In the genomic region with DNA sequence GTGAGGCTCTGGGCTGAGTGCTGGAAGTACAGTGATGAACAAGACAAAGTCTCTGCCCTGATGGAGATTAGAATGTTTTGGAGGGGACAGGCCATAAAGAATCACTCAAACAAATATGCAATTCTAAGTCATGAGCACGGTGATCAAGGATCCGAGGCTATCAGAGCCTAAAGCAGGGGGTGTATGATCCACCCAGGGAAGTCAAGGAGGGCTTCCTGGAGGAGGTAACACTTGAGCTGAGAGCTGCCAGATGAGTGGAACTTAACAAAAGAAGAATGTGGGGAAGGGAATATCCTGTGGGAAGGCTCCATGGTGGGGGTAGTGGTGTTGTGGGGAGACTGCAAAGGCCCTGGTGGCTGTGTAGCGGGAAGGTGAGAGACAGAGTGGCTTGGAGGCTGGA, we compare ENCODE assay signal across 34 cellular contexts. TPM values are rescaled to one million over a fixed set of nuclear protein-coding genes. Genes with fewer than 3 reads are reported as not detected.
"Had no signal": no experiment of that assay in that cellular context is flagged by ENCODE, and none has a peak within 500 bp of the region (broad histone marks: within the 10 kb centered on the region; RNA-seq: fewer than 3 reads in every experiment).

No MANE protein-coding gene starts in this region.

- H3K27me3 ChIP-seq: neutrophil, pancreas, spleen, testis, transverse colon, upper lobe of left lung, vagina had no signal

- H3K36me3 ChIP-seq: neutrophil, pancreas, spleen, suprapubic skin, tibial artery, transverse colon, upper lobe of left lung, vagina had no signal

- H3K4me1 Mint-ChIP-seq: natural killer cell; nephron; stimulated activated memory B cell treated with anti-CD40 and anti-IgM and Interleukin-4, amounts not matched to agents 10 μg/mL and 1 μg/mL and 100 μg/mL, for 72 hours; stimulated activated naive CD8-positive, alpha-beta T cell treated with anti-CD3 and anti-CD28 coated beads, Interleukin-15, amount 100 ng/mL, for 72 hours had no signal

- H3K4me2 ChIP-seq: smooth muscle cell had no signal

- H3K4me3 Mint-ChIP-seq: naive thymus-derived CD4-positive, alpha-beta T cell; natural killer cell; nephron; stimulated activated memory B cell treated with anti-CD40 and anti-IgM and Interleukin-4, amounts not matched to agents 10 μg/mL and 1 μg/mL and 100 μg/mL, for 72 hours; stimulated activated naive CD8-positive, alpha-beta T cell treated with anti-CD3 and anti-CD28 coated beads, Interleukin-15, amount 100 ng/mL, for 72 hours had no signal

- H3K27me3 Mint-ChIP-seq: naive thymus-derived CD4-positive, alpha-beta T cell; stimulated activated memory B cell treated with anti-CD40 and anti-IgM and Interleukin-4, amounts not matched to agents 10 μg/mL and 1 μg/mL and 100 μg/mL, for 72 hours; stimulated activated naive CD8-positive, alpha-beta T cell treated with anti-CD3 and anti-CD28 coated beads, Interleukin-15, amount 100 ng/mL, for 72 hours had no signal

- H3K27ac ChIP-seq: neutrophil, pancreas, psoas muscle, skin epidermis, spleen, suprapubic skin, testis, tibial artery, transverse colon, upper lobe of left lung, vagina had no signal

- DNase-seq: naive thymus-derived CD4-positive, alpha-beta T cell; natural killer cell; nucleus accumbens; pancreas; psoas muscle; right cardiac atrium; spleen; stimulated activated CD4-positive, alpha-beta T cell treated with anti-CD3 and anti-CD28 coated beads, Interleukin-12 subunit alpha, Interleukin-12 subunit beta, amount 100 ng/mL, for 4 hours; stimulated activated CD4-positive, alpha-beta T cell treated with anti-CD3 and anti-CD28 coated beads, Interleukin-1b, Interleukin-23, amount 100 ng/mL, for 48 hours; stimulated activated CD4-positive, alpha-beta T cell treated with anti-CD3 and anti-CD28 coated beads, Interleukin-4, amount 100 ng/mL, for 1 hour; stimulated activated CD4-positive, alpha-beta T cell treated with anti-CD3 and anti-CD28 coated beads, Interleukin-4, amount 100 ng/mL, for 4 hours; stimulated activated CD8-positive, alpha-beta memory T cell treated with anti-CD3 and anti-CD28 coated beads, Interleukin-4, amount 100 ng/mL, for 48 hours; stimulated activated naive CD4-positive, alpha-beta T cell; stimulated activated naive CD8-positive, alpha-beta T cell treated with anti-CD3 and anti-CD28 coated beads, Interleukin-15, amount 100 ng/mL, for 72 hours; stimulated activated naive CD8-positive, alpha-beta T cell treated with anti-CD3 and anti-CD28 coated beads, Interleukin-15, Interleukin-2, amounts not matched to agents 100 U/mL and 50 U/mL, for 24 hours; substantia nigra; testis; tibial artery; transverse colon; upper lobe of left lung had no signal

- H3K4me1 ChIP-seq: pancreas, psoas muscle, suprapubic skin, testis, tibial artery, transverse colon, vagina had no signal

- H3K36me3 Mint-ChIP-seq: natural killer cell; stimulated activated memory B cell treated with anti-CD40 and anti-IgM and Interleukin-4, amounts not matched to agents 10 μg/mL and 1 μg/mL and 100 μg/mL, for 72 hours had no signal

- H3K4me3 ChIP-seq: pancreas, psoas muscle, skin epidermis, smooth muscle cell, spleen, suprapubic skin, testis, tibial artery, transverse colon, upper lobe of left lung, vagina had no signal

- H3K27ac Mint-ChIP-seq: natural killer cell; nephron; progenitor cell of endocrine pancreas; stimulated activated memory B cell treated with anti-CD40 and anti-IgM and Interleukin-4, amounts not matched to agents 10 μg/mL and 1 μg/mL and 100 μg/mL, for 72 hours; stimulated activated naive CD8-positive, alpha-beta T cell treated with anti-CD3 and anti-CD28 coated beads, Interleukin-15, amount 100 ng/mL, for 72 hours had no signal

- ATAC-seq: naive thymus-derived CD4-positive, alpha-beta T cell; natural killer cell; pancreas; psoas muscle; right cardiac atrium; sciatic nerve; stimulated activated memory B cell treated with anti-CD40 and anti-IgM and Interleukin-4, amounts not matched to agents 10 μg/mL and 1 μg/mL and 100 μg/mL, for 72 hours; stimulated activated naive CD8-positive, alpha-beta T cell treated with anti-CD3 and anti-CD28 coated beads, Interleukin-15, amount 100 ng/mL, for 72 hours; stimulated activated naive CD8-positive, alpha-beta T cell treated with anti-CD3 and anti-CD28 coated beads, Interleukin-15, Interleukin-2, amounts not matched to agents 100 U/mL and 50 U/mL, for 24 hours had no signal

- H3K9me3 ChIP-seq: neutrophil, pancreas, psoas muscle, spleen, suprapubic skin, testis, tibial artery, transverse colon, upper lobe of left lung, vagina had no signal

- H3K9me3 Mint-ChIP-seq: natural killer cell, nephron had no signal

- FAIRE-seq: pancreas had no signal

RNA-seq across cellular contexts. Expression of gene BPIFB4, which starts 12.2 kb away (rescaled TPM):
- total RNA-seq: naive thymus-derived CD4-positive, alpha-beta T cell; natural killer cell; omental fat pad; osteocyte; pancreas; progenitor cell of endocrine pancreas; psoas muscle; renal cortical epithelial cell; sciatic nerve; smooth muscle cell; spleen; suprapubic skin; transverse colon; upper lobe of left lung; ureter; vagina had no signal
- polyA plus RNA-seq: naive thymus-derived CD4-positive, alpha-beta T cell; neural cell; pancreas; psoas muscle; right cardiac atrium; smooth muscle cell; spleen had no signal

RNA-seq across cellular contexts. Expression of gene BPIFB3, which starts 38.0 kb away (rescaled TPM):
- total RNA-seq: naive thymus-derived CD4-positive, alpha-beta T cell; natural killer cell; omental fat pad; osteocyte; pancreas; progenitor cell of endocrine pancreas; psoas muscle; renal cortical epithelial cell; right cardiac atrium; sciatic nerve; smooth muscle cell; spleen; suprapubic skin; transverse colon; upper lobe of left lung; ureter; vagina had no signal
- polyA plus RNA-seq: naive thymus-derived CD4-positive, alpha-beta T cell; neural cell; pancreas; psoas muscle; right cardiac atrium; smooth muscle cell; spleen had no signal
